Comparison of ENCODE assay signal across 17 cellular contexts in the genomic region with DNA sequence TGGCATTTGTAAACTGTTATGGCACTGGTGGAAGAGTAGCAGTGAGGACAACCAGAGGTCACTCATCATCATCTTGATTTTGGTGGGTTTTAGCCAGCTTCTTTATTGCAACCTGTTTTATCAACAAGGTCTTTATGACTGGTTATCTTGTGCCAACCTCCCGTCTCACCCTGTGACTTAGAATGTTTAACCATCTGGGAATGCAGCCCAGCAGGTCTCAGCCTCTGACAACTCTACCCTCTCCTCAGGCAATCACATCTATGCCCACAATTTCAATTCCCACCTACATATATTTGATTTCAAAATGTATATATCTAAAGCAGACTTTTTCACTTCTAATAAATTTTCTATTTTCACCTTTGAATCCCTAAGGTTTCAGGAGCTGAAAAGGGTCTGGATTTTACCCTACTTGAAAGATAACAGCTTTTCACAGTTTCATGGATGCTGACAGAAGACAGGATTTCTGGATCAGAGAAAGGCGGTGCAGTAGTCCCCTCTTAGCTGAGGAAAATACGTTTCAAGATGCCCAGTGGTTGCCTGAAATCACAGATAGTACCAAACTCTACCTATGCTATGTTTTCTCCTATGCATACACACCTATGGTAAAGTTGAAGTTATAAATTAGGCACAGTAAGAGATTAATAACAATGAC.
"Had no signal": no experiment of that assay in that cellular context is flagged by ENCODE, and none has a peak within 500 bp of the region (broad histone marks: within the 10 kb centered on the region; RNA-seq: fewer than 3 reads in every experiment).

No MANE protein-coding gene starts in this region.

- ATAC-seq: activated T-cell treated with anti-CD3 and anti-CD28 coated beads, Interleukin-2, amount 50 U/mL, for 72 hours; mucosa of descending colon; naive thymus-derived CD8-positive, alpha-beta T cell; sciatic nerve had no signal

- H3K4me3 ChIP-seq: esophagus muscularis mucosa, mucosa of descending colon, upper lobe of left lung had no signal

- DNase-seq: activated CD4-positive, alpha-beta memory T cell treated with anti-CD3 and anti-CD28 coated beads for 36 hours; activated CD4-positive, CD25-positive, alpha-beta regulatory T cell treated with anti-CD3 and anti-CD28 coated beads, Interleukin-2, amount 50 U/mL, for 72 hours; activated gamma-delta T cell treated with Interleukin-2 at 50 U/mL for 16 hours; activated naive CD8-positive, alpha-beta T cell treated with anti-CD3 and anti-CD28 coated beads for 36 hours; activated T-cell treated with anti-CD3 and anti-CD28 coated beads, Interleukin-2, amount 50 U/mL, for 72 hours; brain microvascular endothelial cell; cerebellar nuclear complex; glutamatergic neuron; immature natural killer cell; mucosa of descending colon; naive thymus-derived CD8-positive, alpha-beta T cell; nucleus accumbens; stimulated activated CD4-positive, alpha-beta T cell treated with anti-CD3 and anti-CD28 coated beads, Interleukin-12 subunit alpha, Interleukin-12 subunit beta, amount 100 ng/mL, for 4 hours; stimulated activated naive CD4-positive, alpha-beta T cell treated with Interleukin-2 at 50 U/mL for 16 hours; upper lobe of left lung had no signal

- H3K27ac ChIP-seq: brain microvascular endothelial cell, esophagus muscularis mucosa, upper lobe of left lung had no signal

- H3K4me1 ChIP-seq: esophagus muscularis mucosa, upper lobe of left lung had no signal

- H3K9me3 ChIP-seq: esophagus muscularis mucosa, upper lobe of left lung had no signal

- H3K36me3 ChIP-seq: brain microvascular endothelial cell, esophagus muscularis mucosa, upper lobe of left lung had no signal
